In genomic region chr4:185811509-185812364, GRCh38 we compare ENCODE assay signal across 8 cellular contexts. TPM values are rescaled to one million over a fixed set of nuclear protein-coding genes. Genes with fewer than 3 reads are reported as not detected.
DNase-seq lines count a peak whose midpoint lies in the region; ATAC-seq and TF ChIP-seq lines count a peak whose summit lies in the region.

Gene SORBS2, minus strand, starts transcription at chr4:185812194. Its CDS starts 121,623 bp downstream, at chr4:185690571.

- peaks cover 40% of the 10 kb centered on the region for H3K79me2 ChIP-seq in neural cell (replicated peaks; ENCODE audit: insufficient read depth, low read length)

- H3K36me3 ChIP-seq in neural cell (ENCODE audit: insufficient read depth, low read length): no peaks in the 10 kb centered on the region

- no peak for TF ChIP-seq EP300 in neural cell (conservative IDR thresholded peaks at IDR 0.05; ENCODE audit: poor library complexity, severe bottlenecking)

- peak; percentile 50 for TF ChIP-seq RAD21 in neural cell (conservative IDR thresholded peaks at IDR 0.05)

- ATAC-seq in GM19468 (IDR thresholded peaks at IDR 0.05; ENCODE audit: extremely low read depth, unreplicated experiment): peak; percentile 72
- peak; percentile 76 for ATAC-seq in HG03565 (IDR thresholded peaks at IDR 0.05; ENCODE audit: unreplicated experiment)

- H3K9me3 ChIP-seq in neural cell (ENCODE audit: low read length): no peaks in the 10 kb centered on the region

- TF ChIP-seq CTCF in Calu3 (IDR thresholded peaks at IDR 0.05; ENCODE audit: unreplicated experiment): no peak
- no peak for TF ChIP-seq CTCF in fibroblast of mammary gland (conservative IDR thresholded peaks at IDR 0.05; ENCODE audit: control insufficient read depth, insufficient read depth, low read depth, low read length)
- TF ChIP-seq CTCF in neural cell (IDR thresholded peaks at IDR 0.05; ENCODE audit: poor library complexity, severe bottlenecking): no peak

- CTCF ChIA-PET in Calu3 (lab: Charles Lee): no interaction called here

- H3K9me3 Mint-ChIP-seq in Calu3 (ENCODE audit: low read depth, unreplicated experiment): no peaks in the 10 kb centered on the region

- peak within 1 kb of the TSS; percentile 80 for H3K4me3 Mint-ChIP-seq in Calu3 (ENCODE audit: low read depth, unreplicated experiment)

- H3K4me1 Mint-ChIP-seq in Calu3 (ENCODE audit: low read depth, unreplicated experiment): peaks cover 16% of the 10 kb centered on the region

- H3K4me3 ChIP-seq in fibroblast of mammary gland (ENCODE audit: control insufficient read depth, low read depth, low read length): no peak within 1 kb of the TSS
- peak within 1 kb of the TSS; percentile 73 for H3K4me3 ChIP-seq in neural cell (ENCODE audit: low read length)

- H3K27ac ChIP-seq in neural cell (ENCODE audit: low read length): peak within 1 kb of the TSS; percentile 85

- no peaks in the 10 kb centered on the region for H3K27me3 Mint-ChIP-seq in Calu3 (ENCODE audit: unreplicated experiment)

- H3F3A ChIP-seq in neural cell (ENCODE audit: insufficient read depth, low read length, poor library complexity, severe bottlenecking): no peaks in the 10 kb centered on the region

- H3K9ac ChIP-seq in neural cell (ENCODE audit: low read length): peak within 1 kb of the TSS; percentile 74

- no peaks in the 10 kb centered on the region for H4K20me1 ChIP-seq in neural cell (ENCODE audit: insufficient read depth)

- peak within 1 kb of the TSS; percentile 94 for H3K4me2 ChIP-seq in neural cell (ENCODE audit: low read length)

- intact Hi-C loops in Calu3 (cut with micrococcal nuclease; ENCODE audit: unreplicated experiment): loop anchor here (5.0 to 10.0 kb wide), 3 partner anchors 56 to 213 kb away; no protein-coding TSS in a partner anchor

- peak; percentile 48 for DNase-seq in Calu3
- DNase-seq in RPMI8226: peak; percentile 32
- DNase-seq in fibroblast of mammary gland (ENCODE audit: low read depth): peak; percentile 33
- DNase-seq in AML-193 (lab: John Stamatoyannopoulos, UW): no peak
- DNase-seq in stimulated activated naive CD4-positive, alpha-beta T cell (lab: John Stamatoyannopoulos, UW): no peak

- peak within 1 kb of the TSS; percentile 75 for H2AFZ ChIP-seq in neural cell (ENCODE audit: low read depth, low read length)

- no TSS peak for BruUV-seq in Calu3 (replicated peaks; lab: Mats Ljungman, UMichigan)

- H3K27ac Mint-ChIP-seq in Calu3 (ENCODE audit: unreplicated experiment): peak within 1 kb of the TSS; percentile 88

- no peaks in the 10 kb centered on the region for H3K27me3 ChIP-seq in neural cell (ENCODE audit: insufficient read depth, low read depth, low read length)

- peaks cover 28% of the 10 kb centered on the region for H3K36me3 Mint-ChIP-seq in Calu3 (ENCODE audit: insufficient read depth, unreplicated experiment)

- no peaks in the 10 kb centered on the region for H3K9me2 ChIP-seq in neural cell (ENCODE audit: insufficient read depth, low read length)

TF ChIP-seq in neural cell, 6 proteins besides CTCF, POLR2A, EP300 and RAD21:
- TF ChIP-seq POLR2AphosphoS5 (IDR thresholded peaks at IDR 0.05) (peak; percentile 69), REST (IDR thresholded peaks at IDR 0.05; ENCODE audit: borderline replicate concordance) (peak; percentile 81), TAF1 (IDR thresholded peaks at IDR 0.05; ENCODE audit: low read depth) (peak; percentile 87), MXI1 (conservative IDR thresholded peaks at IDR 0.05; ENCODE audit: poor library complexity, severe bottlenecking) (peak; percentile 98), SMC3 (conservative IDR thresholded peaks at IDR 0.05; ENCODE audit: poor library complexity) (peak; percentile 19), EZH2 (IDR thresholded peaks at IDR 0.05; ENCODE audit: borderline replicate concordance, insufficient read depth, low read length, poor library complexity, severe bottlenecking) (no peak)

RNA-seq across cellular contexts. Expression of gene SORBS2, which starts in this region (rescaled TPM):
- total RNA-seq in Calu3 (2022): 37.2 and 52.8 TPM in 2 replicates
- polyA plus RNA-seq in neural cell: 46.0 and 56.1 TPM in 2 replicates
- polyA minus RNA-seq in neural cell: 136 and 160 TPM in 2 replicates

Comparison
In these comparisons a context has a peak if more than half of its experiments do, and no peak if none do; other contexts are left out.
1. DNase-seq: peak in Calu3 (single experiment), RPMI8226 (single experiment) and fibroblast of mammary gland (single experiment); none in AML-193 (0 of 2) and stimulated activated naive CD4-positive, alpha-beta T cell (0 of 6).